In the genomic region with DNA sequence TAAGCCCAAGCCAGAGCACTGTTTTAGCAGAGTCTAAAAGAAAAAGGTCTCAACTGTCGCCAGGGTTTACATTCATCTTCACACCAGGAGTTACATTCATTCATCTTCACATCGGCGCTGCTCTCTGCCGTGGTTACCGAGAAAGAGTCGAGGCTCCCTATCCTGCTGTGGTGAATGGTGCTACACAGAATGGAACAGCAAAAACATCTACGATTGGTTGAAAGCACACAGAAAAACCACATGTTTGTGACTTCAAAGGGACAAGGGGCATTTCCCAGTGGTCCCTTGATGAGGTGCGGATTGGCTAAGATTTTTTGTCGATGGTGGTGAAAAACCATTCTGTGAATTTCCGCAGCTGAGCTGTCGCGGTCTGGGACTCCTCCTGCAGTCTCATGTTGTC, we compare ENCODE assay signal across 17 cellular contexts.
A peak's percentile ranks its signal among the peaks of the same experiment; 100 is the strongest.
DNase-seq lines count a peak whose midpoint lies in the region; ATAC-seq and TF ChIP-seq lines count a peak whose summit lies in the region.
"Had no signal": no experiment of that assay in that cellular context is flagged by ENCODE, and none has a peak within 500 bp of the region (broad histone marks: within the 10 kb centered on the region; RNA-seq: fewer than 3 reads in every experiment).

No MANE protein-coding gene starts in this region.

- no peaks in the 10 kb centered on the region for H3K27me3 Mint-ChIP-seq in activated CD8-positive, alpha-beta memory T cell treated with anti-CD3 and anti-CD28 coated beads, Interleukin-2, amount 10 ng/mL, durations not matched to agents 7 days and 5 days
- H3K27me3 Mint-ChIP-seq in nephron progenitor cell (ENCODE audit: low read depth, poor library complexity): peaks cover 2% of the 10 kb centered on the region

- no peak overlapping the region for H3K4me2 ChIP-seq in DND-41 (ENCODE audit: insufficient read depth, low read length)
- H3K4me2 ChIP-seq: BLaER1 treated with 17β-estradiol and CSF1 and Interleukin-3, amounts not matched to agents 10 nM and 100 nM had no signal

- no peaks in the 10 kb centered on the region for H4K20me1 ChIP-seq in DND-41 (ENCODE audit: insufficient read depth, low read length)
- H4K20me1 ChIP-seq: BLaER1 treated with 17β-estradiol and CSF1 and Interleukin-3, amounts not matched to agents 10 nM and 100 nM had no signal

- no peaks in the 10 kb centered on the region for H3K36me3 Mint-ChIP-seq in activated CD8-positive, alpha-beta memory T cell treated with anti-CD3 and anti-CD28 coated beads, Interleukin-2, amount 10 ng/mL, durations not matched to agents 7 days and 5 days
- H3K36me3 Mint-ChIP-seq in nephron progenitor cell (ENCODE audit: low read depth): peaks cover 49% of the 10 kb centered on the region
- H3K36me3 Mint-ChIP-seq: CD4-positive, CD25-positive, alpha-beta regulatory T cell had no signal

- H3K9ac ChIP-seq in DND-41 (ENCODE audit: low read depth, low read length): no peak overlapping the region
- H3K9ac ChIP-seq: BLaER1 treated with 17β-estradiol and CSF1 and Interleukin-3, amounts not matched to agents 10 nM and 100 nM had no signal

- no peak overlapping the region for H3K27ac ChIP-seq in DND-41 (ENCODE audit: low read length)
- H3K27ac ChIP-seq: BLaER1 treated with 17β-estradiol and CSF1 and Interleukin-3, amounts not matched to agents 10 nM and 100 nM had no signal

- H3K4me1 Mint-ChIP-seq in activated CD8-positive, alpha-beta memory T cell treated with anti-CD3 and anti-CD28 coated beads, Interleukin-2, amount 10 ng/mL, durations not matched to agents 7 days and 5 days: no peaks in the 10 kb centered on the region
- peaks cover 7% of the 10 kb centered on the region for H3K4me1 Mint-ChIP-seq in nephron progenitor cell
- H3K4me1 Mint-ChIP-seq: CD4-positive, CD25-positive, alpha-beta regulatory T cell had no signal

- DNase-seq in activated CD8-positive, alpha-beta memory T cell treated with anti-CD3 and anti-CD28 coated beads, Interleukin-2, amount 10 ng/mL, durations not matched to agents 7 days and 5 days: no peak
- DNase-seq in activated CD8-positive, alpha-beta memory T cell treated with anti-CD3 and anti-CD28 coated beads, Interleukin-2, amount 50 U/mL, for 4 hours: no peak
- DNase-seq in DND-41: peak; percentile 12
- DNase-seq in central memory CD4-positive, alpha-beta T cell: peak; percentile 5
- no peak for DNase-seq in nephron progenitor cell
- DNase-seq in NCI-H1436 treated with DMSO at 0.1 percent for 48 hours (lab: John Stamatoyannopoulos, UW): no peak
- DNase-seq: 8988T; Calu3; CD4-positive, CD25-positive, alpha-beta regulatory T cell; DMS 273 treated with DMSO at 0.1 percent for 48 hours; HCEC 1CT; HFFc6 had no signal

- ATAC-seq in activated CD8-positive, alpha-beta memory T cell treated with anti-CD3 and anti-CD28 coated beads, Interleukin-2, amount 10 ng/mL, durations not matched to agents 7 days and 5 days: no peak
- peak; percentile 39; the same call in 1 of the 3 replicates for ATAC-seq in DND-41 (ENCODE audit: insufficient read depth, low read depth)
- ATAC-seq in SK-N-SH treated with all-trans-retinoic acid at 6 μM for 48 hours: no peak
- no peak for ATAC-seq in GM19397 (IDR thresholded peaks at IDR 0.05; ENCODE audit: unreplicated experiment)
- ATAC-seq: GM12878, HepG2 had no signal

- CTCF ChIA-PET in activated CD8-positive, alpha-beta memory T cell treated with anti-CD3 and anti-CD28 coated beads, Interleukin-2, amount 10 ng/mL, durations not matched to agents 7 days and 5 days (lab: Charles Lee): no interaction called here

- no peaks in the 10 kb centered on the region for H3K9me3 Mint-ChIP-seq in activated CD8-positive, alpha-beta memory T cell treated with anti-CD3 and anti-CD28 coated beads, Interleukin-2, amount 10 ng/mL, durations not matched to agents 7 days and 5 days (ENCODE audit: low read depth)
- no peaks in the 10 kb centered on the region for H3K9me3 Mint-ChIP-seq in nephron progenitor cell

- H3K4me3 ChIP-seq in DND-41 (ENCODE audit: low read depth in 1 of 2, low read length in 2 of 2): no peak overlapping the region
- H3K4me3 ChIP-seq: BLaER1 treated with 17β-estradiol and CSF1 and Interleukin-3, amounts not matched to agents 10 nM and 100 nM; GM12878 had no signal

- no peaks in the 10 kb centered on the region for H3K79me2 ChIP-seq in DND-41 (ENCODE audit: insufficient read depth, low read length)

- no peaks in the 10 kb centered on the region for H3K9me3 ChIP-seq in DND-41 (ENCODE audit: insufficient read depth, low read length, severe bottlenecking)

- H3K36me3 ChIP-seq in DND-41 (ENCODE audit: insufficient read depth, low read length): peaks cover 35% of the 10 kb centered on the region

- TF ChIP-seq CTCF in DND-41 (IDR thresholded peaks at IDR 0.05; ENCODE audit: borderline replicate concordance, extremely low read depth, low read length, poor library complexity, severe bottlenecking): no peak
- no peak for TF ChIP-seq CTCF in nephron progenitor cell (IDR thresholded peaks at IDR 0.05)

- H2AFZ ChIP-seq in DND-41 (ENCODE audit: low read depth, low read length): no peak overlapping the region

- H3K4me3 Mint-ChIP-seq in activated CD8-positive, alpha-beta memory T cell treated with anti-CD3 and anti-CD28 coated beads, Interleukin-2, amount 10 ng/mL, durations not matched to agents 7 days and 5 days: no peak overlapping the region
- H3K4me3 Mint-ChIP-seq in nephron progenitor cell: no peak overlapping the region
- H3K4me3 Mint-ChIP-seq: CD4-positive, CD25-positive, alpha-beta regulatory T cell; HFFc6 had no signal

- no peaks in the 10 kb centered on the region for H3K4me1 ChIP-seq in DND-41 (ENCODE audit: insufficient read depth, low read length)

- no peaks in the 10 kb centered on the region for H3K27me3 ChIP-seq in DND-41 (ENCODE audit: insufficient read depth, low read length, poor library complexity)
- H3K27me3 ChIP-seq: BLaER1 treated with 17β-estradiol and CSF1 and Interleukin-3, amounts not matched to agents 10 nM and 100 nM had no signal

- H3K27ac Mint-ChIP-seq in activated CD8-positive, alpha-beta memory T cell treated with anti-CD3 and anti-CD28 coated beads, Interleukin-2, amount 10 ng/mL, durations not matched to agents 7 days and 5 days: peak overlapping the region; percentile 37
- H3K27ac Mint-ChIP-seq in nephron progenitor cell: peak overlapping the region; percentile 62
- H3K27ac Mint-ChIP-seq: CD4-positive, CD25-positive, alpha-beta regulatory T cell; HFFc6 had no signal

TF ChIP-seq in SK-N-SH treated with all-trans-retinoic acid at 6 μM for 48 hours, 23 proteins besides CTCF, POLR2A, EP300 and RAD21:
- TF ChIP-seq TCF4 (CRISPR knock-in tag; IDR thresholded peaks at IDR 0.05; ENCODE audit: borderline replicate concordance) (no peak), ESRRG (CRISPR knock-in tag; IDR thresholded peaks at IDR 0.05) (no peak), GLIS3 (CRISPR knock-in tag; IDR thresholded peaks at IDR 0.05) (no peak), ARNTL (CRISPR knock-in tag; IDR thresholded peaks at IDR 0.05; ENCODE audit: borderline replicate concordance, low read depth) (no peak), ISL1 (CRISPR knock-in tag; IDR thresholded peaks at IDR 0.05) (no peak), OSR1 (CRISPR knock-in tag; IDR thresholded peaks at IDR 0.05) (no peak), ZC3H10 (CRISPR knock-in tag; IDR thresholded peaks at IDR 0.05) (no peak), ZFP3 (CRISPR knock-in tag; IDR thresholded peaks at IDR 0.05) (no peak), PATZ1 (CRISPR knock-in tag; IDR thresholded peaks at IDR 0.05; ENCODE audit: borderline replicate concordance) (no peak), CSDC2 (CRISPR knock-in tag; IDR thresholded peaks at IDR 0.05) (no peak), PPARA (CRISPR knock-in tag; IDR thresholded peaks at IDR 0.05; ENCODE audit: borderline replicate concordance) (no peak)
- TF ChIP-seq, protein P1, sequence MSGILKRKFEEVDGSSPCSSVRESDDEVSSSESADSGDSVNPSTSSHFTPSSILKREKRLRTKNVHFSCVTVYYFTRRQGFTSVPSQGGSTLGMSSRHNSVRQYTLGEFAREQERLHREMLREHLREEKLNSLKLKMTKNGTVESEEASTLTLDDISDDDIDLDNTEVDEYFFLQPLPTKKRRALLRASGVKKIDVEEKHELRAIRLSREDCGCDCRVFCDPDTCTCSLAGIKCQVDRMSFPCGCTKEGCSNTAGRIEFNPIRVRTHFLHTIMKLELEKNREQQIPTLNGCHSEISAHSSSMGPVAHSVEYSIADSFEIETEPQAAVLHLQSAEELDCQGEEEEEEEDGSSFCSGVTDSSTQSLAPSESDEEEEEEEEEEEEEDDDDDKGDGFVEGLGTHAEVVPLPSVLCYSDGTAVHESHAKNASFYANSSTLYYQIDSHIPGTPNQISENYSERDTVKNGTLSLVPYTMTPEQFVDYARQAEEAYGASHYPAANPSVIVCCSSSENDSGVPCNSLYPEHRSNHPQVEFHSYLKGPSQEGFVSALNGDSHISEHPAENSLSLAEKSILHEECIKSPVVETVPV (CRISPR knock-in tag; IDR thresholded peaks at IDR 0.05): no peak
- TF ChIP-seq, protein P2, sequence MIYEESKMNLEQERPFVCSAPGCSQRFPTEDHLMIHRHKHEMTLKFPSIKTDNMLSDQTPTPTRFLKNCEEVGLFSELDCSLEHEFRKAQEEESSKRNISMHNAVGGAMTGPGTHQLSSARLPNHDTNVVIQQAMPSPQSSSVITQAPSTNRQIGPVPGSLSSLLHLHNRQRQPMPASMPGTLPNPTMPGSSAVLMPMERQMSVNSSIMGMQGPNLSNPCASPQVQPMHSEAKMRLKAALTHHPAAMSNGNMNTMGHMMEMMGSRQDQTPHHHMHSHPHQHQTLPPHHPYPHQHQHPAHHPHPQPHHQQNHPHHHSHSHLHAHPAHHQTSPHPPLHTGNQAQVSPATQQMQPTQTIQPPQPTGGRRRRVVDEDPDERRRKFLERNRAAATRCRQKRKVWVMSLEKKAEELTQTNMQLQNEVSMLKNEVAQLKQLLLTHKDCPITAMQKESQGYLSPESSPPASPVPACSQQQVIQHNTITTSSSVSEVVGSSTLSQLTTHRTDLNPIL (CRISPR knock-in tag; IDR thresholded peaks at IDR 0.05; ENCODE audit: low read depth): no peak

Comparison
In these comparisons a context has a peak if more than half of its experiments do, and no peak if none do; other contexts are left out.
1. DNase-seq: peak in DND-41 (single experiment) and central memory CD4-positive, alpha-beta T cell (single experiment); none in activated CD8-positive, alpha-beta memory T cell treated with anti-CD3 and anti-CD28 coated beads, Interleukin-2, amount 10 ng/mL, durations not matched to agents 7 days and 5 days (single experiment), activated CD8-positive, alpha-beta memory T cell treated with anti-CD3 and anti-CD28 coated beads, Interleukin-2, amount 50 U/mL, for 4 hours (single experiment), nephron progenitor cell (single experiment) and NCI-H1436 treated with DMSO at 0.1 percent for 48 hours (single experiment).